11 cellular contexts compared by ENCODE assay signal in genomic region chr9:94804917-94805544, GRCh38.
DNase-seq lines count a peak whose midpoint lies in the region; ATAC-seq, FAIRE-seq and TF ChIP-seq lines count a peak whose summit lies in the region.
"Had no signal": no experiment of that assay in that cellular context is flagged by ENCODE, and none has a peak within 500 bp of the region (broad histone marks: within the 10 kb centered on the region; RNA-seq: fewer than 3 reads in every experiment).

No MANE protein-coding gene starts in this region.

- H3K4me3 Mint-ChIP-seq in HFFc6, result peak overlapping the region; percentile 50
- H3K4me3 Mint-ChIP-seq: activated CD8-positive, alpha-beta T cell treated with anti-CD3 and anti-CD28 coated beads for 36 hours; immature natural killer cell had no signal

- in situ Hi-C loops in gastrocnemius medialis (cut with MboI; ENCODE audit: low sequenced_read_pairs in 4 of 4), result no loop called here

- CTCF ChIA-PET in endothelial cell of umbilical vein (lab: Charles Lee), result interaction anchor here (0.6 to 1.7 kb wide), 7 partner anchors 18 to 323 kb away, joined by 3 to 4 read pairs (median 4); no protein-coding TSS in a partner anchor

- H3K4me1 ChIP-seq in endothelial cell of umbilical vein (ENCODE audit: control insufficient read depth, extremely low read depth, insufficient read depth, low read length) (peaks cover 22% of the 10 kb centered on the region), gastrocnemius medialis (peaks cover 72 to 75% of the 10 kb centered on the region in 2 donors)

- H3K36me3 ChIP-seq in endothelial cell of umbilical vein (ENCODE audit: control insufficient read depth in 2 of 2, extremely low read depth in 1 of 2, insufficient read depth in 2 of 2, low read length in 2 of 2) (peaks cover 2% of the 10 kb centered on the region in 2 experiments), gastrocnemius medialis (no peaks in the 10 kb centered on the region)

- no peaks in the 10 kb centered on the region; the same call in 1 of the 2 replicates for H3K27me3 Mint-ChIP-seq in HFFc6 (ENCODE audit: insufficient read depth)
- H3K27me3 Mint-ChIP-seq: activated CD8-positive, alpha-beta T cell treated with anti-CD3 and anti-CD28 coated beads for 36 hours had no signal

- H3K27ac ChIP-seq in endothelial cell of umbilical vein (ENCODE audit: insufficient read depth, low read depth, low read length) (peak overlapping the region; percentile 30), gastrocnemius medialis (peak overlapping the region in 3 of 4 donors; percentile 30 to 39 (median 34))

- no peaks in the 10 kb centered on the region for H3K79me2 ChIP-seq in endothelial cell of umbilical vein (ENCODE audit: control insufficient read depth, insufficient read depth, low read length)

- H3K27ac Mint-ChIP-seq in HFFc6, result peak overlapping the region; percentile 69; the same call in 1 of the 2 replicates
- H3K27ac Mint-ChIP-seq: activated CD8-positive, alpha-beta T cell treated with anti-CD3 and anti-CD28 coated beads for 36 hours had no signal

- intact Hi-C loops in endothelial cell of umbilical vein (cut with micrococcal nuclease), result loop anchor here (2.0 to 5.0 kb wide), 2 partner anchors 62 to 122 kb away; no protein-coding TSS in a partner anchor
- intact Hi-C loops in gastrocnemius medialis (cut with DNase I; ENCODE audit: low total_unique reads), result loop anchor here (2.0 to 5.0 kb wide), 3 partner anchors 60 to 202 kb away; no protein-coding TSS in a partner anchor

- H2AFZ ChIP-seq in endothelial cell of umbilical vein (ENCODE audit: low read depth, low read length), result no peak overlapping the region

- no TSS peak for BruUV-seq in endothelial cell of umbilical vein (replicated peaks; lab: Mats Ljungman, UMichigan)

- dilution Hi-C loops in endothelial cell of umbilical vein (cut with MboI; ENCODE audit: extremely low pct_ligation_motif_present, low sequenced_read_pairs), result no loop called here

- H3K9me1 ChIP-seq in endothelial cell of umbilical vein (replicated peaks; ENCODE audit: control insufficient read depth, extremely low read depth, insufficient read depth, low read length), result no peaks in the 10 kb centered on the region

- H3K36me3 Mint-ChIP-seq in HFFc6 (ENCODE audit: low read depth), result peaks cover 41% of the 10 kb centered on the region

- peak overlapping the region; percentile 8 for H3K4me2 ChIP-seq in endothelial cell of umbilical vein (ENCODE audit: insufficient read depth, low read length)

- no peaks in the 10 kb centered on the region for H4K20me1 ChIP-seq in endothelial cell of umbilical vein (replicated peaks; ENCODE audit: control insufficient read depth, extremely low read depth, insufficient read depth, low read length)

- TF ChIP-seq CTCF in HFFc6 (IDR thresholded peaks at IDR 0.05) (no peak), endothelial cell of umbilical vein (IDR thresholded peaks at IDR 0.05; ENCODE audit: extremely low read depth in 1 of 2, insufficient read depth in 1 of 2, low read depth in 1 of 2, low read length in 2 of 2) (no peak), gastrocnemius medialis (IDR thresholded peaks at IDR 0.05 in 4 of 5, conservative IDR thresholded peaks at IDR 0.05 in 1 of 5) (no peak)

- no peak for ATAC-seq in gastrocnemius medialis
- no peak for ATAC-seq in GM21529 (IDR thresholded peaks at IDR 0.05; ENCODE audit: unreplicated experiment)
- ATAC-seq in HG03521 (IDR thresholded peaks at IDR 0.05; ENCODE audit: unreplicated experiment), result no peak
- ATAC-seq: activated CD8-positive, alpha-beta T cell treated with anti-CD3 and anti-CD28 coated beads for 36 hours had no signal

- TF ChIP-seq POLR2A in endothelial cell of umbilical vein (IDR thresholded peaks at IDR 0.05; ENCODE audit: low read depth, low read length) (no peak), gastrocnemius medialis (IDR thresholded peaks at IDR 0.05) (no peak)

- H3K27me3 ChIP-seq in endothelial cell of umbilical vein (ENCODE audit: control insufficient read depth in 2 of 2, insufficient read depth in 2 of 2, low read length in 2 of 2) (no peaks in the 10 kb centered on the region), gastrocnemius medialis (no peaks in the 10 kb centered on the region)

- no peaks in the 10 kb centered on the region for H3K9me3 Mint-ChIP-seq in HFFc6
- H3K9me3 Mint-ChIP-seq: activated CD8-positive, alpha-beta T cell treated with anti-CD3 and anti-CD28 coated beads for 36 hours; immature natural killer cell had no signal

- no peak overlapping the region for H3K9ac ChIP-seq in endothelial cell of umbilical vein (replicated peaks; ENCODE audit: extremely low read depth, insufficient read depth, low read length)

- H3K4me3 ChIP-seq in endothelial cell of umbilical vein (replicated peaks in 1 of 3; ENCODE audit: insufficient read depth in 1 of 3, low read depth in 1 of 3, low read length in 3 of 3) (no peak overlapping the region), gastrocnemius medialis (no peak overlapping the region)

- POLR2A ChIA-PET in endothelial cell of umbilical vein (lab: Charles Lee), result no interaction called here

- peaks cover 88% of the 10 kb centered on the region for H3K4me1 Mint-ChIP-seq in HFFc6 (ENCODE audit: low read depth)

- H3K9me3 ChIP-seq in endothelial cell of umbilical vein (replicated peaks; ENCODE audit: control insufficient read depth, insufficient read depth, low read length) (no peaks in the 10 kb centered on the region), gastrocnemius medialis (no peaks in the 10 kb centered on the region)

- no peak for FAIRE-seq in endothelial cell of umbilical vein (lab: Jason Lieb, UNC)
- no peak for FAIRE-seq in urothelium cell line (lab: Jason Lieb, UNC)

- DNase-seq in HFFc6 (no peak), NCI-H524 treated with DMSO at 0.1 percent for 48 hours (lab: John Stamatoyannopoulos, UW) (peak; percentile 71), endothelial cell of umbilical vein (ENCODE audit: low read depth, low spot score) (peak; percentile 29), gastrocnemius medialis (no peak), urothelium cell line (ENCODE audit: low spot score) (no peak), OCI-M1 (lab: John Stamatoyannopoulos, UW) (no peak)
- DNase-seq: activated CD8-positive, alpha-beta T cell treated with anti-CD3 and anti-CD28 coated beads for 36 hours; DND-41; immature natural killer cell had no signal

TF ChIP-seq in endothelial cell of umbilical vein, 7 proteins besides CTCF, POLR2A, EP300 and RAD21:
- TF ChIP-seq GATA2 (IDR thresholded peaks at IDR 0.05; ENCODE audit: insufficient read depth, insufficient read length, low read depth, low read length) (no peak), EZH2 (IDR thresholded peaks at IDR 0.05; ENCODE audit: borderline replicate concordance, low read depth, low read length, severe bottlenecking) (no peak), FOS (IDR thresholded peaks at IDR 0.05; ENCODE audit: borderline replicate concordance, insufficient read depth, low read length) (no peak), POLR2AphosphoS5 (IDR thresholded peaks at IDR 0.05; ENCODE audit: insufficient read depth, low read depth, low read length) (no peak), JUN (IDR thresholded peaks at IDR 0.05; ENCODE audit: borderline replicate concordance, insufficient read depth, insufficient read length, low read depth) (no peak), MYC (IDR thresholded peaks at IDR 0.05; ENCODE audit: low read depth, low read length) (no peak)
- TF ChIP-seq, protein P1, sequence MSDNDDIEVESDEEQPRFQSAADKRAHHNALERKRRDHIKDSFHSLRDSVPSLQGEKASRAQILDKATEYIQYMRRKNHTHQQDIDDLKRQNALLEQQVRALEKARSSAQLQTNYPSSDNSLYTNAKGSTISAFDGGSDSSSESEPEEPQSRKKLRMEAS (IDR thresholded peaks at IDR 0.05; ENCODE audit: insufficient read depth, insufficient read length), result no peak

Comparison
In these comparisons a context has a peak if more than half of its experiments do, and no peak if none do; other contexts are left out.
1. DNase-seq: peak in NCI-H524 treated with DMSO at 0.1 percent for 48 hours (single experiment) and endothelial cell of umbilical vein (single experiment); none in HFFc6 (single experiment), gastrocnemius medialis (0 of 2), urothelium cell line (single experiment) and OCI-M1 (single experiment).